6 cellular contexts compared by ENCODE assay signal in genomic region chr6:69921611-69922010, GRCh38. TPM values are rescaled to one million over a fixed set of nuclear protein-coding genes. Genes with fewer than 3 reads are reported as not detected.
"Had no signal": no experiment of that assay in that cellular context is flagged by ENCODE, and none has a peak within 500 bp of the region (broad histone marks: within the 10 kb centered on the region; RNA-seq: fewer than 3 reads in every experiment).

No MANE protein-coding gene starts in this region.

RNA-seq across cellular contexts. Expression of gene COL19A1, which starts 55.3 kb away (rescaled TPM):
- total RNA-seq: activated CD4-positive, alpha-beta T cell treated with anti-CD3 and anti-CD28 coated beads for 36 hours; activated CD4-positive, alpha-beta T cell treated with anti-CD3 and anti-CD28 coated beads, Interleukin-2, amount 10 ng/mL, durations not matched to agents 24 days and 14 days; activated CD4-positive, alpha-beta T cell treated with anti-CD3 and anti-CD28 coated beads, Interleukin-2, amount 10 ng/mL, durations not matched to agents 7 days and 5 days; activated CD8-positive, alpha-beta T cell treated with anti-CD3 and anti-CD28 coated beads, Interleukin-2, amount 10 ng/mL, durations not matched to agents 7 days and 5 days; T-helper 1 cell treated with Interleukin-12 subunit alpha and Interleukin-12 subunit beta and Interleukin-4 antibody, amounts not matched to agents 30 ng/mL and 1 ng/mL, for 36 hours; WTC11 had no signal
